8 cellular contexts compared by ENCODE assay signal in the genomic region with DNA sequence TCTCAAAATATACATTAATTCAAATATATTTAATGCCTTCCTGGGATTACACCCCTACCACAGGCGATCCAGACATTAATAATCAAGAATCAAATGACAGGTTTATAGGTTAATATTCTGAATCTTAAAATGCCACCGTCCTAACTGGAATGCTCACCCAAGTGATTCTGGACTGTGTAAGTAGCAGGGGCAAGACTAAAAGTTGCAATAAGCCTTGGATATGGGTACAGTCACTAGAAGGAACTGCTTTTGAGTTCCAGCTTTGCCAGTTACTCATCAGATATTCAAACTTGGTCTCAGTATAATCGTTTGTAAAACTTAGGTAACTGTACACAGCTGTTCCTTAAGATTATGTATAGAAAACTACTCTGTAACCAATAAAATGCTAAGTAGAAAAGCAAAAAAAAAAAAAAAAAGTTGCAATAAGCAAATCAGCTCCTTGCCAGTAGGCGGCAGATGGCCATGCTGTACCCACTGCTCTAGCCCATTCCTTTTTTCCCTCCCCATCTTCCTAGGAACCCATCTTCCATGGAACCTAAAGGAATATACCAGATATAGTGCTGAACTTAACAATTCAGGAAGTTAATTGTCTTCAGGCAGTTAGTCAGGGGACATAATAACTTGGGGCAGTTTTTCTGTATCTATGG. TPM values are rescaled to one million over a fixed set of nuclear protein-coding genes. Genes with fewer than 3 reads are reported as not detected.
A peak's percentile ranks its signal among the peaks of the same experiment; 100 is the strongest.
DNase-seq lines count a peak whose midpoint lies in the region; ATAC-seq and TF ChIP-seq lines count a peak whose summit lies in the region.

No MANE protein-coding gene starts in this region.

- peaks cover 38% of the 10 kb centered on the region for H3K4me1 Mint-ChIP-seq in T-helper 17 cell

- peak overlapping the region; percentile 51 for H3K27ac Mint-ChIP-seq in T-helper 17 cell

- H3K27me3 ChIP-seq in suprapubic skin = no peaks in the 10 kb centered on the region
- H3K27me3 ChIP-seq in vagina = no peaks in the 10 kb centered on the region

- peaks cover 8% of the 10 kb centered on the region for H3K36me3 Mint-ChIP-seq in T-helper 17 cell (ENCODE audit: low read depth)

- no peak for TF ChIP-seq CTCF in suprapubic skin (IDR thresholded peaks at IDR 0.05)
- no peak for TF ChIP-seq CTCF in vagina (IDR thresholded peaks at IDR 0.05)

- no peaks in the 10 kb centered on the region for H3K27me3 Mint-ChIP-seq in T-helper 17 cell

- H3K4me3 ChIP-seq in suprapubic skin (no peak overlapping the region), vagina (no peak overlapping the region)

- 87% methylated on average over 4 of the region's 4 CpGs for whole genome bisulfite sequencing in suprapubic skin

- TF ChIP-seq POLR2A in suprapubic skin (IDR thresholded peaks at IDR 0.05) (no peak), vagina (IDR thresholded peaks at IDR 0.05) (no peak)

- H3K4me3 Mint-ChIP-seq in T-helper 17 cell = peak overlapping the region; percentile 15

- intact Hi-C loops in vagina (cut with DNase I) = no loop called here

- ATAC-seq in HG02642 (IDR thresholded peaks at IDR 0.05; ENCODE audit: poor library complexity, unreplicated experiment) (peak; percentile 33), T-helper 17 cell (peak; percentile 44), HG03571 (IDR thresholded peaks at IDR 0.05; ENCODE audit: unreplicated experiment) (no peak)

- peak; percentile 39 for DNase-seq in DMS 273 treated with DMSO at 0.1 percent for 48 hours (lab: John Stamatoyannopoulos, UW)
- DNase-seq in T-helper 17 cell = no peak
- DNase-seq in iPS-NIHi11 (ENCODE audit: low spot score) = peak; percentile 29
- no peak for DNase-seq in NCI-H187 (lab: John Stamatoyannopoulos, UW)
- no peak for DNase-seq in suprapubic skin (ENCODE audit: low spot score in 2 of 2)
- DNase-seq in vagina (ENCODE audit: extremely low spot score in 2 of 2) = no peak

- H3K36me3 ChIP-seq in suprapubic skin = peaks cover 2% of the 10 kb centered on the region
- H3K36me3 ChIP-seq in vagina = no peaks in the 10 kb centered on the region

- no peak overlapping the region for H3K27ac ChIP-seq in suprapubic skin
- H3K27ac ChIP-seq in vagina = no peak overlapping the region

- H3K9me3 ChIP-seq in T-helper 17 cell (ENCODE audit: control insufficient read depth, low read length, poor library complexity, severe bottlenecking) = no peaks in the 10 kb centered on the region
- no peaks in the 10 kb centered on the region for H3K9me3 ChIP-seq in suprapubic skin
- H3K9me3 ChIP-seq in vagina = no peaks in the 10 kb centered on the region

- TF ChIP-seq EP300 in suprapubic skin (IDR thresholded peaks at IDR 0.05) = no peak

- H3K4me1 ChIP-seq in suprapubic skin (peaks cover 2% of the 10 kb centered on the region), vagina (peaks cover 25% of the 10 kb centered on the region)

RNA-seq across cellular contexts. Expression of a gene that starts 10.5 kb away (rescaled TPM):
- total RNA-seq in T-helper 17 cell = 10 to 100 TPM; 44.0 to 58.2 TPM
- total RNA-seq in suprapubic skin = 10 to 100 TPM; 43.4 to 63.9 (median 62.6) TPM
- total RNA-seq in vagina = 79.8 TPM

RNA-seq across cellular contexts. Expression of a gene that starts 10.7 kb away (rescaled TPM):
- 10 to 100 TPM; 15.5 to 18.9 TPM for total RNA-seq in T-helper 17 cell
- total RNA-seq in suprapubic skin = 10 to 100 TPM; 23.7 to 63.2 (median 35.4) TPM
- total RNA-seq in vagina = 17.4 TPM

RNA-seq across cellular contexts. Expression of a gene that starts 35.3 kb away (rescaled TPM):
- total RNA-seq in T-helper 17 cell = 1 to 10 TPM; 7.0 to 7.8 TPM
- 10 to 100 TPM in 1 of 4 donors, 1 to 10 TPM in 3; 4.7 to 11.1 (median 5.6) TPM for total RNA-seq in suprapubic skin
- 2.7 TPM for total RNA-seq in vagina

RNA-seq across cellular contexts. Expression of a gene that starts 52.0 kb away (rescaled TPM):
- 10 to 100 TPM; 73.2 to 84.9 TPM for total RNA-seq in T-helper 17 cell
- 10 to 100 TPM; 17.0 to 30.0 (median 26.6) TPM for total RNA-seq in suprapubic skin
- total RNA-seq in vagina = 28.5 TPM

Comparison
In these comparisons a context has a peak if more than half of its experiments do, and no peak if none do; other contexts are left out.
1. DNase-seq: peak in DMS 273 treated with DMSO at 0.1 percent for 48 hours (single experiment) and iPS-NIHi11 (single experiment); none in T-helper 17 cell (0 of 3), NCI-H187 (0 of 2), suprapubic skin (0 of 2) and vagina (0 of 2).